9 cellular contexts compared by ENCODE assay signal in genomic region chr11:93225642-93226041, GRCh38. TPM values are rescaled to one million over a fixed set of nuclear protein-coding genes. Genes with fewer than 3 reads are reported as not detected.
DNase-seq lines count a peak whose midpoint lies in the region; ATAC-seq and TF ChIP-seq lines count a peak whose summit lies in the region.
"Had no signal": no experiment of that assay in that cellular context is flagged by ENCODE, and none has a peak within 500 bp of the region (broad histone marks: within the 10 kb centered on the region; RNA-seq: fewer than 3 reads in every experiment).

No MANE protein-coding gene starts in this region.

- CTCF ChIA-PET in MCF 10A (lab: Yijun Ruan, JAX) (interaction anchor here (0.6 to 9.4 kb wide), 23 partner anchors 9 to 753 kb away, joined by 3 to 118 read pairs (median 4); no protein-coding TSS in a partner anchor), T-cell (lab: Charles Lee) (interaction anchor here (0.6 to 1.3 kb wide), 8 partner anchors 9 to 448 kb away, joined by 3 to 7 read pairs (median 4); partner anchors contain the start of gene SLC36A4 (in 1 of the 2))

- H3K27ac ChIP-seq in breast epithelium (no peak overlapping the region), esophagus muscularis mucosa (replicated peaks in 1 of 4) (no peak overlapping the region), thyroid gland (no peak overlapping the region)

- H3K4me1 Mint-ChIP-seq in MCF 10A (ENCODE audit: insufficient read depth, unreplicated experiment) = no peaks in the 10 kb centered on the region
- no peaks in the 10 kb centered on the region for H3K4me1 Mint-ChIP-seq in T-cell
- H3K4me1 Mint-ChIP-seq: naive thymus-derived CD8-positive, alpha-beta T cell had no signal

- TF ChIP-seq CTCF in MCF 10A (IDR thresholded peaks at IDR 0.05; ENCODE audit: unreplicated experiment) (peak; percentile 48), breast epithelium (IDR thresholded peaks at IDR 0.05) (peak in 1 of 3 donors; percentile 33), esophagus muscularis mucosa (IDR thresholded peaks at IDR 0.05) (peak; percentile 31 to 41 (median 34)), thyroid gland (IDR thresholded peaks at IDR 0.05) (peak in 4 of 6 experiments; percentile 44 to 68 (median 56))

- no peaks in the 10 kb centered on the region for H3K36me3 ChIP-seq in breast epithelium
- no peaks in the 10 kb centered on the region for H3K36me3 ChIP-seq in esophagus muscularis mucosa
- no peaks in the 10 kb centered on the region for H3K36me3 ChIP-seq in thyroid gland

- intact Hi-C loops in MCF 10A (cut with micrococcal nuclease) = loop anchor here (1.0 kb wide), 1 partner anchor 283 kb away; no protein-coding TSS in a partner anchor
- intact Hi-C loops in breast epithelium (cut with DNase I; ENCODE audit: low total_unique reads) = no loop called here
- intact Hi-C loops in esophagus muscularis mucosa (cut with DNase I) = loop anchor here (10.0 kb wide), 1 partner anchor 281 kb away; no protein-coding TSS in a partner anchor
- intact Hi-C loops in thyroid gland (cut with DNase I) = loop anchor here (5.0 kb wide), 1 partner anchor 283 kb away; no protein-coding TSS in a partner anchor

- DNase-seq in MCF 10A (ENCODE audit: unreplicated experiment) (peak; percentile 43), breast epithelium (ENCODE audit: low spot score in 2 of 2) (no peak), NCI-H526 treated with DMSO at 0.1 percent for 48 hours (lab: John Stamatoyannopoulos, UW) (peak; percentile 44), esophagus muscularis mucosa (ENCODE audit: extremely low spot score) (no peak), thyroid gland (no peak), T-cell (no peak)
- no peak for DNase-seq in stimulated activated CD4-positive, alpha-beta T cell treated with anti-CD3 and anti-CD28 coated beads, Interleukin-15, amount 100 ng/mL, for 24 hours

- POLR2A ChIA-PET in MCF 10A (lab: Yijun Ruan, JAX) (interaction anchor here (1.1 to 2.5 kb wide), 2 partner anchors 284 to 293 kb away, joined by 4 to 11 read pairs; no protein-coding TSS in a partner anchor), T-cell (lab: Charles Lee) (no interaction called here)

- H3K4me3 ChIP-seq in breast epithelium (no peak overlapping the region), esophagus muscularis mucosa (no peak overlapping the region), thyroid gland (replicated peaks in 1 of 3) (no peak overlapping the region)

- H3K27me3 ChIP-seq in breast epithelium (no peaks in the 10 kb centered on the region), esophagus muscularis mucosa (no peaks in the 10 kb centered on the region), thyroid gland (no peaks in the 10 kb centered on the region)

- no peaks in the 10 kb centered on the region for H3K4me1 ChIP-seq in breast epithelium
- peaks cover 0 to 5% (median 0%) of the 10 kb centered on the region in 4 donors for H3K4me1 ChIP-seq in esophagus muscularis mucosa
- no peaks in the 10 kb centered on the region for H3K4me1 ChIP-seq in thyroid gland

- TF ChIP-seq POLR2A in breast epithelium (IDR thresholded peaks at IDR 0.05) (no peak), esophagus muscularis mucosa (IDR thresholded peaks at IDR 0.05; ENCODE audit: low read depth) (no peak), thyroid gland (IDR thresholded peaks at IDR 0.05) (no peak)

- H3K36me3 Mint-ChIP-seq in MCF 10A (ENCODE audit: insufficient read depth, unreplicated experiment) = no peaks in the 10 kb centered on the region
- no peaks in the 10 kb centered on the region for H3K36me3 Mint-ChIP-seq in T-cell
- H3K36me3 Mint-ChIP-seq: naive thymus-derived CD8-positive, alpha-beta T cell had no signal

- ATAC-seq in GM21423 (IDR thresholded peaks at IDR 0.05; ENCODE audit: unreplicated experiment) (no peak), T-cell (replicated peaks in 1 of 4) (no peak)
- ATAC-seq: naive thymus-derived CD8-positive, alpha-beta T cell had no signal

- BruUV-seq in MCF 10A (replicated peaks; lab: Mats Ljungman, UMichigan) = no TSS peak

- 16% methylated on average over 2 of the region's 2 CpGs for WGBS in esophagus muscularis mucosa
- 41 to 52% methylated on average over 2 of the region's 2 CpGs for WGBS in thyroid gland, 2 donors

- no peaks in the 10 kb centered on the region for H3K27me3 Mint-ChIP-seq in MCF 10A (ENCODE audit: insufficient read depth, unreplicated experiment)
- H3K27me3 Mint-ChIP-seq in T-cell = peaks cover 4 to 9% of the 10 kb centered on the region in 2 donors

- H3K9me3 Mint-ChIP-seq in MCF 10A (ENCODE audit: unreplicated experiment) = no peaks in the 10 kb centered on the region
- H3K9me3 Mint-ChIP-seq in T-cell = no peaks in the 10 kb centered on the region
- H3K9me3 Mint-ChIP-seq: naive thymus-derived CD8-positive, alpha-beta T cell had no signal

- H3K4me3 Mint-ChIP-seq in MCF 10A (ENCODE audit: unreplicated experiment) (no peak overlapping the region), T-cell (no peak overlapping the region)
- H3K4me3 Mint-ChIP-seq: naive thymus-derived CD8-positive, alpha-beta T cell had no signal

- H3K27ac Mint-ChIP-seq in MCF 10A (ENCODE audit: low read depth, unreplicated experiment) (no peak overlapping the region), T-cell (no peak overlapping the region)
- H3K27ac Mint-ChIP-seq: naive thymus-derived CD8-positive, alpha-beta T cell had no signal

- TF ChIP-seq EP300 in esophagus muscularis mucosa (IDR thresholded peaks at IDR 0.05) = no peak

- H3K9me3 ChIP-seq in breast epithelium = no peaks in the 10 kb centered on the region
- no peaks in the 10 kb centered on the region for H3K9me3 ChIP-seq in esophagus muscularis mucosa
- no peaks in the 10 kb centered on the region for H3K9me3 ChIP-seq in thyroid gland

RNA-seq across cellular contexts. Expression of gene SLC36A4, which starts 27.9 kb away (rescaled TPM):
- total RNA-seq in MCF 10A (2022) = 23.4 and 30.1 TPM in 2 replicates
- 10 to 100 TPM; 19.8 to 26.3 (median 21.6) TPM for total RNA-seq in breast epithelium
- total RNA-seq in esophagus muscularis mucosa = 10 to 100 TPM; 10.9 to 19.9 (median 17.7) TPM
- total RNA-seq in thyroid gland = 10 to 100 TPM; 24.8 to 50.2 (median 39.2) TPM
- 10 to 100 TPM; 13.3 to 21.8 (median 14.6) TPM for total RNA-seq in T-cell

Comparison
In these comparisons a context has a peak if more than half of its experiments do, and no peak if none do; other contexts are left out.
1. DNase-seq: peak in MCF 10A (single experiment) and NCI-H526 treated with DMSO at 0.1 percent for 48 hours (single experiment); none in breast epithelium (0 of 2), esophagus muscularis mucosa (single experiment), thyroid gland (0 of 2), stimulated activated CD4-positive, alpha-beta T cell treated with anti-CD3 and anti-CD28 coated beads, Interleukin-15, amount 100 ng/mL, for 24 hours (single experiment) and T-cell (0 of 34).